ENCODE assay signal across 8 cellular contexts in the genomic region with DNA sequence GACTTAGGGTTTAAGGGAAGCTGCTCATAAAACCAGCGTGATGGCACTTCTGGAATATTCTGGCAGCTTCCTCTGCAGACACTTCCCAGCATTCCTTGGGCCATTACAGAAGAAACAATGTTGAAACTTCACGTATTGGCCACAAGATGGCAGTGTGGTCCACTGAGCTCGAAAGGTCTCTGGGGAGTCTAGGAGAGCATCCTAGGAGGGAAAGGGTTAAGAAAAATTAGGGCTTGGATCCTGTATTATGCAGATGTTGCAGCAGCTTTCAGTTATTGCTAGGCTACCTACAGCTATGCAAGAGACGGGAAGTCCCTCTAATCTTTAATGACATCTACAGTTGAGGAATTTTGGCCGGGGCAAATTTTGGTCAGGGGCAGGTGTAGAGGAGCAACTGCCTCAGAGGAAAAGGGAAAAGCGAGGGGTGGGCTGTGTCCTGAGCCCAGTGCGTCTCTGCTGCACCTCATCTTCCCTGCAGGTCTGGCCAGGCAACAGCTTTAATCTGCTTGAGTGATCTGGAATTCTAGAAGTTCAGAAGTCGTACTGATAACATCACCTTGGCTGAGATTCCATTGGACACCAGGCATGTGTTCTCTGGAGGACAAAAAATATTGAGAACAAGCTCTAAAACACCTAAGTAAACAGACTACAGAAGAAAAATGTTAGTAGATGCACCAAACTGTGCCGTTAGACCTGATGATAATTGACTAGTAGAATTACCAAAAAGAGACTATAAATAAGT.
DNase-seq lines count a peak whose midpoint lies in the region; ATAC-seq and TF ChIP-seq lines count a peak whose summit lies in the region.

No MANE protein-coding gene starts in this region.

- TF ChIP-seq CTCF in kidney epithelial cell (IDR thresholded peaks at IDR 0.05; ENCODE audit: insufficient read depth, low read length, poor library complexity, severe bottlenecking) (peak; percentile 60), upper lobe of left lung (IDR thresholded peaks at IDR 0.05) (peak; percentile 35 to 71 (median 45))

- peak; percentile 70 for DNase-seq in CD1c-positive myeloid dendritic cell (ENCODE audit: extremely low spot score)
- peak; percentile 20 to 66 for DNase-seq in NCI-H1930 (lab: John Stamatoyannopoulos, UW)
- DNase-seq in amniotic epithelial cell (ENCODE audit: low read depth), result peak; percentile 64
- DNase-seq in kidney epithelial cell (ENCODE audit: low read depth), result no peak
- peak in 1 of 2 donors; percentile 57 for DNase-seq in upper lobe of left lung
- DNase-seq in stimulated activated CD8-positive, alpha-beta memory T cell treated with anti-CD3 and anti-CD28 coated beads, Interleukin-4, amount 100 ng/mL, for 48 hours, result no peak

- H3K36me3 ChIP-seq in kidney epithelial cell (ENCODE audit: control insufficient read depth, insufficient read depth, low read length) (no peaks in the 10 kb centered on the region), upper lobe of left lung (no peaks in the 10 kb centered on the region)

- ATAC-seq in GM18498 (IDR thresholded peaks at IDR 0.05; ENCODE audit: unreplicated experiment) (peak; percentile 64), HG02759 (IDR thresholded peaks at IDR 0.05; ENCODE audit: unreplicated experiment) (peak; percentile 79), upper lobe of left lung (ENCODE audit: low FRiP score in 2 of 2) (peak; percentile 45 to 81)

- no peak for TF ChIP-seq EP300 in upper lobe of left lung (IDR thresholded peaks at IDR 0.05)

- H3K27me3 ChIP-seq in kidney epithelial cell (ENCODE audit: control insufficient read depth, insufficient read depth, low read length) (no peaks in the 10 kb centered on the region), upper lobe of left lung (no peaks in the 10 kb centered on the region)

- 27 to 31% methylated on average over 9 of the region's 9 CpGs for WGBS in upper lobe of left lung, 2 donors

- H3K4me1 ChIP-seq in upper lobe of left lung, result peaks cover 0 to 22% (median 16%) of the 10 kb centered on the region in 4 donors

- no peak overlapping the region for H3K27ac ChIP-seq in upper lobe of left lung

- no peaks in the 10 kb centered on the region for H3K9me3 ChIP-seq in upper lobe of left lung

- no peak for TF ChIP-seq POLR2A in upper lobe of left lung (IDR thresholded peaks at IDR 0.05)

- H3K4me3 ChIP-seq in kidney epithelial cell (ENCODE audit: low read depth, low read length) (no peak overlapping the region), upper lobe of left lung (no peak overlapping the region)

Comparison
In these comparisons a context has a peak if more than half of its experiments do, and no peak if none do; other contexts are left out.
1. DNase-seq: peak in CD1c-positive myeloid dendritic cell (single experiment), NCI-H1930 (2 of 2) and amniotic epithelial cell (single experiment); none in kidney epithelial cell (single experiment) and stimulated activated CD8-positive, alpha-beta memory T cell treated with anti-CD3 and anti-CD28 coated beads, Interleukin-4, amount 100 ng/mL, for 48 hours (single experiment).
2. Peak in every context shown above with its lines, with median percentiles within 50 percentile points of each other: ATAC-seq.